Comparison of ENCODE assay signal across 8 cellular contexts in genomic region chr2:197307933-197308521, GRCh38. TPM values are rescaled to one million over a fixed set of nuclear protein-coding genes. Genes with fewer than 3 reads are reported as not detected.
DNase-seq lines count a peak whose midpoint lies in the region; ATAC-seq lines count a peak whose summit lies in the region.

No MANE protein-coding gene starts in this region.

- ATAC-seq in GM18909 (IDR thresholded peaks at IDR 0.05; ENCODE audit: poor library complexity, unreplicated experiment) = peak; percentile 23
- peak; percentile 18 for ATAC-seq in HG03432 (IDR thresholded peaks at IDR 0.05; ENCODE audit: unreplicated experiment)
- ATAC-seq in HG02973 (IDR thresholded peaks at IDR 0.05; ENCODE audit: unreplicated experiment) = no peak
- ATAC-seq in HG03520 (IDR thresholded peaks at IDR 0.05; ENCODE audit: unreplicated experiment) = no peak

- DNase-seq in activated naive CD4-positive, alpha-beta T cell treated with anti-CD3 and anti-CD28 coated beads, Interleukin-2, amount 50 U/mL, for 16 hours = peak; percentile 39
- peak; percentile 69 for DNase-seq in stimulated activated CD8-positive, alpha-beta memory T cell treated with anti-CD3 and anti-CD28 coated beads, Interleukin-4, amount 100 ng/mL, for 48 hours
- DNase-seq in ureter (ENCODE audit: low spot score) (no peak), kidney glomerular epithelial cell (lab: John Stamatoyannopoulos, UW) (no peak)

RNA-seq across cellular contexts. Expression of gene ANKRD44, which starts 2.6 kb away (rescaled TPM):
- 36.1 TPM for total RNA-seq in ureter

Comparison
In these comparisons a context has a peak if more than half of its experiments do, and no peak if none do; other contexts are left out.
1. ATAC-seq: peak in GM18909 (single experiment) and HG03432 (single experiment); none in HG02973 (single experiment) and HG03520 (single experiment).
2. DNase-seq: peak in activated naive CD4-positive, alpha-beta T cell treated with anti-CD3 and anti-CD28 coated beads, Interleukin-2, amount 50 U/mL, for 16 hours (single experiment) and stimulated activated CD8-positive, alpha-beta memory T cell treated with anti-CD3 and anti-CD28 coated beads, Interleukin-4, amount 100 ng/mL, for 48 hours (single experiment); none in ureter (single experiment) and kidney glomerular epithelial cell (single experiment).